ENCODE assay signal across 11 cellular contexts in genomic region chr3:148718982-148719862, GRCh38. TPM values are rescaled to one million over a fixed set of nuclear protein-coding genes. Genes with fewer than 3 reads are reported as not detected.
A peak's percentile ranks its signal among the peaks of the same experiment; 100 is the strongest.
DNase-seq lines count a peak whose midpoint lies in the region; ATAC-seq, FAIRE-seq and TF ChIP-seq lines count a peak whose summit lies in the region.
"Had no signal": no experiment of that assay in that cellular context is flagged by ENCODE, and none has a peak within 500 bp of the region (broad histone marks: within the 10 kb centered on the region; RNA-seq: fewer than 3 reads in every experiment).

No MANE protein-coding gene starts in this region.

- H4K20me1 ChIP-seq in SK-N-SH (ENCODE audit: insufficient read depth): no peaks in the 10 kb centered on the region

- H3K9me2 ChIP-seq in SK-N-SH: no peaks in the 10 kb centered on the region

- TF ChIP-seq POLR2A in gastroesophageal sphincter (IDR thresholded peaks at IDR 0.05): no peak

- POLR2A ChIA-PET in SK-N-SH (lab: Yijun Ruan, JAX): no interaction called here

- WGBS in SK-N-SH (ENCODE audit: low lambda C conversion rate): 74% methylated on average over 7 of the region's 7 CpGs
- WGBS in gastroesophageal sphincter (ENCODE audit: low coverage in 1 of 2), 2 donors: 48 to 73% methylated on average over 5 to 7 of the region's 7 CpGs

- H2AFZ ChIP-seq in SK-N-SH (ENCODE audit: low read depth): no peak overlapping the region

- TF ChIP-seq RAD21 in SK-N-SH (IDR thresholded peaks at IDR 0.05; ENCODE audit: low read length): peak; percentile 80

- H3K79me2 ChIP-seq in SK-N-SH (ENCODE audit: insufficient read depth): no peaks in the 10 kb centered on the region

- FAIRE-seq in G401.6 (lab: Jason Lieb, UNC): peak; percentile 45

- no peaks in the 10 kb centered on the region for H3K36me3 ChIP-seq in SK-N-SH (replicated peaks in 1 of 2; ENCODE audit: control insufficient read depth in 1 of 2, insufficient read depth in 2 of 2, low read length in 1 of 2)
- no peaks in the 10 kb centered on the region for H3K36me3 ChIP-seq in gastroesophageal sphincter

- ATAC-seq in gastroesophageal sphincter (no peak), omental fat pad (ENCODE audit: low FRiP score) (no peak)
- ATAC-seq: naive thymus-derived CD4-positive, alpha-beta T cell had no signal

- TF ChIP-seq EP300 in SK-N-SH (IDR thresholded peaks at IDR 0.05; ENCODE audit: borderline replicate concordance in 1 of 2, low read depth in 1 of 2, low read length in 1 of 2) (no peak), gastroesophageal sphincter (IDR thresholded peaks at IDR 0.05) (no peak)

- DNase-seq in SK-N-SH: no peak
- DNase-seq in medulla oblongata (ENCODE audit: extremely low spot score): no peak
- DNase-seq in activated naive CD4-positive, alpha-beta T cell treated with anti-CD3 and anti-CD28 coated beads, Interleukin-2, amount 50 U/mL, for 16 hours: no peak
- no peak for DNase-seq in NCI-H1048 (lab: John Stamatoyannopoulos, UW)
- no peak for DNase-seq in omental fat pad (ENCODE audit: low spot score)
- DNase-seq: activated CD4-positive, alpha-beta T cell treated with anti-CD3 and anti-CD28 coated beads, Interleukin-2, amount 50 U/mL, for 48 hours; naive thymus-derived CD4-positive, alpha-beta T cell; NCI-H187 treated with DMSO at 0.1 percent for 48 hours had no signal

- CTCF ChIA-PET in SK-N-SH (lab: Yijun Ruan, JAX): interaction anchor here (0.5 to 9.3 kb wide), 30 partner anchors 9 to 1903 kb away, joined by 3 to 99 read pairs (median 3); no protein-coding TSS in a partner anchor

- no peaks in the 10 kb centered on the region for H3K27me3 ChIP-seq in SK-N-SH (ENCODE audit: insufficient read depth)
- H3K27me3 ChIP-seq in gastroesophageal sphincter: no peaks in the 10 kb centered on the region

- no peak overlapping the region for H3K9ac ChIP-seq in SK-N-SH

- H3F3A ChIP-seq in SK-N-SH (replicated peaks; ENCODE audit: insufficient read depth): no peaks in the 10 kb centered on the region

- H3K27ac ChIP-seq in 22Rv1 (no peak overlapping the region), SK-N-SH (ENCODE audit: low read depth in 2 of 2, low read length in 1 of 2) (no peak overlapping the region), gastroesophageal sphincter (no peak overlapping the region)

- H3K4me2 ChIP-seq in SK-N-SH: no peak overlapping the region

- H3K4me1 ChIP-seq in SK-N-SH (ENCODE audit: control insufficient read depth in 1 of 2, insufficient read depth in 2 of 2, low read depth in 1 of 2, low read length in 1 of 2) (peaks cover 0 to 3% of the 10 kb centered on the region in 2 experiments; a peak in 2 of 4 replicates), gastroesophageal sphincter (peaks cover 0 to 20% (median 0%) of the 10 kb centered on the region in 3 donors)

- TF ChIP-seq CTCF in 22Rv1 (IDR thresholded peaks at IDR 0.05) (peak; percentile 65), SK-N-SH (IDR thresholded peaks at IDR 0.05) (peak; percentile 70), gastroesophageal sphincter (IDR thresholded peaks at IDR 0.05) (peak; percentile 37 to 58 (median 50)), omental fat pad (IDR thresholded peaks at IDR 0.05) (no peak)

- H3K4me3 ChIP-seq in SK-N-SH (ENCODE audit: low read depth in 2 of 2, low read length in 1 of 2) (no peak overlapping the region), gastroesophageal sphincter (no peak overlapping the region)

- no peaks in the 10 kb centered on the region for H3K9me3 ChIP-seq in SK-N-SH
- no peaks in the 10 kb centered on the region for H3K9me3 ChIP-seq in gastroesophageal sphincter

TF ChIP-seq in SK-N-SH, 30 proteins besides CTCF, POLR2A, EP300 and RAD21:
- TF ChIP-seq SMC3 (IDR thresholded peaks at IDR 0.05; ENCODE audit: low read depth, low read length) (peak; percentile 51), USF2 (IDR thresholded peaks at IDR 0.05; ENCODE audit: borderline replicate concordance, low read depth, low read length) (no peak)

RNA-seq across cellular contexts. Expression of gene AGTR1, which starts 21.5 kb away (rescaled TPM):
- polyA plus RNA-seq in SK-N-SH (2012; rRNA removed): 0.15 and 0.32 TPM in 2 replicates
- 0.25 and 0.28 TPM in 2 replicates for polyA plus RNA-seq in SK-N-SH (2012; cell fraction: cytosol; rRNA removed)
- polyA plus RNA-seq in SK-N-SH (2012; cell fraction: nucleus; rRNA removed): 0.14 and 0.35 TPM in 2 replicates
- 10 to 100 TPM; 13.4 to 32.4 (median 22.0) TPM for total RNA-seq in gastroesophageal sphincter
- total RNA-seq in omental fat pad: 100 to 1,000 TPM in 1 of 4 donors, 10 to 100 TPM in 3; 10.3 to 163 (median 47.1) TPM
- total RNA-seq: naive thymus-derived CD4-positive, alpha-beta T cell had no signal
- polyA plus RNA-seq: naive thymus-derived CD4-positive, alpha-beta T cell had no signal

Comparison
In these comparisons a context has a peak if more than half of its experiments do, and no peak if none do; other contexts are left out.
1. CTCF ChIP-seq: peak in 22Rv1 (single experiment), SK-N-SH (single experiment) and gastroesophageal sphincter (4 of 4); none in omental fat pad (0 of 3).